ENCODE assay signal across 11 cellular contexts in the genomic region with DNA sequence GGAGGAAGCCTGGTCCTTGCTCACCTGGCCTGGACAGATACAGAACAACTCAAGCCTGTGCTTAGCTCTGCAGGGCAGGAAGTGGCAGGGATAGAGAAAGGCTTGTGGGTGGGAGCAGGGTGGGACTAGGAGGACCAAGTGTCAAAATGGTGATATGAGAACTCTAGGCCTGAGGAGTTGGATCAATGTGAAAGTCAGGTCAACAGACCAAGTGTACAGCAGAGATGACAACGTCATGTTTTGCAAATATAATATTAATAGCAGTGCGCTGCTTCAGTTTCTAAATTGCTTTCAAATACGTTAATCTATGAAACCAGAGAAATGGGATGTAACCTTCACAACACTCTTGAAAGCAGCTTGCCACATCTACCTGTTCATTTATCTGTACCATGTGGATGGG.
DNase-seq lines count a peak whose midpoint lies in the region; ATAC-seq lines count a peak whose summit lies in the region.
"Had no signal": no experiment of that assay in that cellular context is flagged by ENCODE, and none has a peak within 500 bp of the region (broad histone marks: within the 10 kb centered on the region; RNA-seq: fewer than 3 reads in every experiment).

No MANE protein-coding gene starts in this region.

- DNase-seq in activated T-cell treated with anti-CD3 and anti-CD28 coated beads, Interleukin-2, amount 50 U/mL, for 24 hours = no peak
- no peak for DNase-seq in activated T-cell treated with anti-CD3 and anti-CD28 coated beads, Interleukin-2, amount 50 U/mL, for 4 hours
- no peak for DNase-seq in natural killer cell treated with Interleukin-12 subunit alpha and Interleukin-12 subunit beta and Interleukin-15 and Interleukin-18, amount 100 ng/mL, for 72 hours (ENCODE audit: low spot score)
- DNase-seq in ureter (ENCODE audit: low spot score) (no peak), left ventricle myocardium superior (no peak)
- DNase-seq: HCEC 1CT, kidney, nucleus accumbens had no signal

- H3K36me3 Mint-ChIP-seq in activated T-cell treated with anti-CD3 and anti-CD28 coated beads, Interleukin-2, amount 50 U/mL, for 24 hours (ENCODE audit: low read depth) = peaks cover 26% of the 10 kb centered on the region
- H3K36me3 Mint-ChIP-seq in activated T-cell treated with anti-CD3 and anti-CD28 coated beads, Interleukin-2, amount 50 U/mL, for 4 hours (ENCODE audit: insufficient read depth) = peaks cover 17% of the 10 kb centered on the region
- no peaks in the 10 kb centered on the region for H3K36me3 Mint-ChIP-seq in natural killer cell treated with Interleukin-12 subunit alpha and Interleukin-12 subunit beta and Interleukin-15 and Interleukin-18, amount 100 ng/mL, for 72 hours

- peak overlapping the region; percentile 68 for H3K27ac Mint-ChIP-seq in activated T-cell treated with anti-CD3 and anti-CD28 coated beads, Interleukin-2, amount 50 U/mL, for 24 hours
- peak overlapping the region; percentile 69 to 86 for H3K27ac Mint-ChIP-seq in natural killer cell treated with Interleukin-12 subunit alpha and Interleukin-12 subunit beta and Interleukin-15 and Interleukin-18, amount 100 ng/mL, for 72 hours

- intact Hi-C loops in left ventricle myocardium superior (cut with micrococcal nuclease) = no loop called here

- no peak overlapping the region for H3K4me3 Mint-ChIP-seq in activated T-cell treated with anti-CD3 and anti-CD28 coated beads, Interleukin-2, amount 50 U/mL, for 24 hours
- H3K4me3 Mint-ChIP-seq in activated T-cell treated with anti-CD3 and anti-CD28 coated beads, Interleukin-2, amount 50 U/mL, for 4 hours = no peak overlapping the region
- peak overlapping the region; percentile 25 for H3K4me3 Mint-ChIP-seq in natural killer cell treated with Interleukin-12 subunit alpha and Interleukin-12 subunit beta and Interleukin-15 and Interleukin-18, amount 100 ng/mL, for 72 hours

- H3K9me3 Mint-ChIP-seq in activated T-cell treated with anti-CD3 and anti-CD28 coated beads, Interleukin-2, amount 50 U/mL, for 24 hours = no peaks in the 10 kb centered on the region
- no peaks in the 10 kb centered on the region for H3K9me3 Mint-ChIP-seq in activated T-cell treated with anti-CD3 and anti-CD28 coated beads, Interleukin-2, amount 50 U/mL, for 4 hours
- no peaks in the 10 kb centered on the region for H3K9me3 Mint-ChIP-seq in natural killer cell treated with Interleukin-12 subunit alpha and Interleukin-12 subunit beta and Interleukin-15 and Interleukin-18, amount 100 ng/mL, for 72 hours

- peaks cover 85% of the 10 kb centered on the region for H3K4me1 Mint-ChIP-seq in activated T-cell treated with anti-CD3 and anti-CD28 coated beads, Interleukin-2, amount 50 U/mL, for 24 hours (ENCODE audit: low read depth)
- H3K4me1 Mint-ChIP-seq in activated T-cell treated with anti-CD3 and anti-CD28 coated beads, Interleukin-2, amount 50 U/mL, for 4 hours (ENCODE audit: low read depth) = peaks cover 73% of the 10 kb centered on the region
- peaks cover 48 to 53% of the 10 kb centered on the region in 2 donors for H3K4me1 Mint-ChIP-seq in natural killer cell treated with Interleukin-12 subunit alpha and Interleukin-12 subunit beta and Interleukin-15 and Interleukin-18, amount 100 ng/mL, for 72 hours (ENCODE audit: low read depth in 2 of 2)

- no peak for ATAC-seq in activated T-cell treated with anti-CD3 and anti-CD28 coated beads, Interleukin-2, amount 50 U/mL, for 4 hours
- peak; percentile 75 for ATAC-seq in GM21529 (IDR thresholded peaks at IDR 0.05; ENCODE audit: unreplicated experiment)
- peak; percentile 71 for ATAC-seq in HG03439 (IDR thresholded peaks at IDR 0.05; ENCODE audit: unreplicated experiment)
- peak in 1 of 2 donors; percentile 59 for ATAC-seq in natural killer cell treated with Interleukin-12 subunit alpha and Interleukin-12 subunit beta and Interleukin-15 and Interleukin-18, amount 100 ng/mL, for 72 hours
- ATAC-seq in HG03457 (IDR thresholded peaks at IDR 0.05; ENCODE audit: unreplicated experiment) = no peak
- ATAC-seq in left ventricle myocardium superior = no peak

- peaks cover 6% of the 10 kb centered on the region for H3K27me3 Mint-ChIP-seq in activated T-cell treated with anti-CD3 and anti-CD28 coated beads, Interleukin-2, amount 50 U/mL, for 24 hours
- H3K27me3 Mint-ChIP-seq in activated T-cell treated with anti-CD3 and anti-CD28 coated beads, Interleukin-2, amount 50 U/mL, for 4 hours (ENCODE audit: low read depth) = no peaks in the 10 kb centered on the region
- H3K27me3 Mint-ChIP-seq in natural killer cell treated with Interleukin-12 subunit alpha and Interleukin-12 subunit beta and Interleukin-15 and Interleukin-18, amount 100 ng/mL, for 72 hours = peaks cover 0 to 1% of the 10 kb centered on the region in 2 donors

Comparison
In these comparisons a context has a peak if more than half of its experiments do, and no peak if none do; other contexts are left out.
1. ATAC-seq: peak in GM21529 (single experiment) and HG03439 (single experiment); none in activated T-cell treated with anti-CD3 and anti-CD28 coated beads, Interleukin-2, amount 50 U/mL, for 4 hours (0 of 2), HG03457 (single experiment) and left ventricle myocardium superior (single experiment).